ENCODE assay signal across 29 cellular contexts in genomic region chr1:92004129-92004528, GRCh38. TPM values are rescaled to one million over a fixed set of nuclear protein-coding genes. Genes with fewer than 3 reads are reported as not detected.
A peak's percentile ranks its signal among the peaks of the same experiment; 100 is the strongest.
DNase-seq lines count a peak whose midpoint lies in the region; ATAC-seq, FAIRE-seq and TF ChIP-seq lines count a peak whose summit lies in the region.
"Had no signal": no experiment of that assay in that cellular context is flagged by ENCODE, and none has a peak within 500 bp of the region (broad histone marks: within the 10 kb centered on the region; RNA-seq: fewer than 3 reads in every experiment).

No MANE protein-coding gene starts in this region.

- ATAC-seq in HepG2 (no peak), right lobe of liver (no peak)
- ATAC-seq: A549, GM12878 had no signal

- H2BK120ac ChIP-seq in trophoblast cell (ENCODE audit: insufficient read depth, low read length, poor library complexity) = no peak overlapping the region

- no peak overlapping the region for H2BK5ac ChIP-seq in trophoblast cell (ENCODE audit: low read depth, low read length, poor library complexity)

- FAIRE-seq in HepG2 (lab: Jason Lieb, UNC) (no peak), RCC 7860 (lab: Jason Lieb, UNC) (no peak), frontal cortex (lab: Jason Lieb, UNC) (peak; percentile 17)
- FAIRE-seq: A549, GM12878, GM12892, GM18507 had no signal

- in situ Hi-C loops in HepG2 (cut with HindIII; ENCODE audit: extremely low pct_ligation_motif_present, low pct_unique_long_range_greater_than_20kb) = loop anchor here (25.0 kb wide), 1 partner anchor 608 kb away; no protein-coding TSS in a partner anchor

- H3K4me3 ChIP-seq in HepG2 (replicated peaks in 1 of 3; ENCODE audit: insufficient read depth in 1 of 3, low read depth in 2 of 3, low read length in 3 of 3) = no peak overlapping the region
- no peak overlapping the region for H3K4me3 ChIP-seq in right lobe of liver
- H3K4me3 ChIP-seq in trophoblast cell (ENCODE audit: low read depth, low read length) = no peak overlapping the region
- H3K4me3 ChIP-seq: A549, BLaER1, GM12878 had no signal

- no peak overlapping the region for H2AK5ac ChIP-seq in trophoblast cell (ENCODE audit: low read length)

- H2BK12ac ChIP-seq in trophoblast cell (ENCODE audit: low read length) = no peak overlapping the region

- H3K27me3 ChIP-seq in HepG2 (ENCODE audit: control insufficient read depth in 1 of 2, insufficient read depth in 2 of 2, low read length in 2 of 2) = no peaks in the 10 kb centered on the region; a peak in 1 of 5 replicates
- H3K27me3 ChIP-seq in right lobe of liver = no peaks in the 10 kb centered on the region
- no peaks in the 10 kb centered on the region for H3K27me3 ChIP-seq in trophoblast cell (ENCODE audit: insufficient read depth, low read length)
- H3K27me3 ChIP-seq: BE2C, BLaER1 had no signal

- H3K27ac ChIP-seq in HepG2 (ENCODE audit: extremely low read length, insufficient read depth, low read length) (no peak overlapping the region), right lobe of liver (no peak overlapping the region), trophoblast cell (ENCODE audit: low read depth, low read length) (no peak overlapping the region)
- H3K27ac ChIP-seq: 22Rv1, A549, BLaER1 had no signal

- H3K18ac ChIP-seq in trophoblast cell (ENCODE audit: low read length) = no peak overlapping the region

- H4K91ac ChIP-seq in trophoblast cell (ENCODE audit: low read depth, low read length) = no peak overlapping the region

- H2AFZ ChIP-seq in HepG2 (ENCODE audit: low read length) = no peak overlapping the region
- no peak overlapping the region for H2AFZ ChIP-seq in trophoblast cell (ENCODE audit: insufficient read depth, low read length, poor library complexity)

- no peak overlapping the region for H3K4ac ChIP-seq in trophoblast cell (ENCODE audit: low read depth, low read length)

- POLR2A ChIA-PET in HepG2 (lab: Yijun Ruan, JAX) = no interaction called here

- H3K9ac ChIP-seq in HepG2 (ENCODE audit: insufficient read depth, low read depth, low read length) (no peak overlapping the region), trophoblast cell (ENCODE audit: low read length) (no peak overlapping the region)
- H3K9ac ChIP-seq: BLaER1 had no signal

- H3K9me3 ChIP-seq in HepG2 (ENCODE audit: low read length) (no peaks in the 10 kb centered on the region), right lobe of liver (no peaks in the 10 kb centered on the region), trophoblast cell (ENCODE audit: insufficient read depth, low read depth, low read length) (no peaks in the 10 kb centered on the region)
- H3K9me3 ChIP-seq: A549, BE2C, BLaER1 had no signal

- BruUV-seq in HepG2 (replicated peaks; lab: Mats Ljungman, UMichigan) = no TSS peak

- TF ChIP-seq EP300 in HepG2 (IDR thresholded peaks at IDR 0.05; ENCODE audit: low read depth in 2 of 2, low read length in 2 of 2) (no peak), HepG2 (CRISPR knock-in tag; IDR thresholded peaks at IDR 0.05; ENCODE audit: borderline replicate concordance) (no peak)

- no peak for TF ChIP-seq RAD21 in HepG2 (CRISPR knock-in tag; IDR thresholded peaks at IDR 0.05)

- CTCF ChIA-PET in HepG2 (lab: Yijun Ruan, JAX; ENCODE audit: low intra/inter-chr PET ratio, low total read pairs) = no interaction called here

- intact Hi-C loops in HepG2 (cut with micrococcal nuclease; ENCODE audit: unreplicated experiment) = no loop called here
- intact Hi-C loops in right lobe of liver (cut with DNase I) = no loop called here

- TF ChIP-seq CTCF in HepG2 (CRISPR knock-in tag; IDR thresholded peaks at IDR 0.05) = no peak
- TF ChIP-seq CTCF in right lobe of liver (IDR thresholded peaks at IDR 0.05) = no peak

- H3K4me2 ChIP-seq in HepG2 (ENCODE audit: low read depth, low read length) (no peak overlapping the region), trophoblast cell (ENCODE audit: low read length) (no peak overlapping the region)
- H3K4me2 ChIP-seq: A549, BLaER1 had no signal

- H4K12ac ChIP-seq in trophoblast cell (ENCODE audit: low read depth, low read length) = no peak overlapping the region

- H3K14ac ChIP-seq in trophoblast cell (ENCODE audit: low read length) = no peak overlapping the region

- TF ChIP-seq POLR2A in HepG2 (IDR thresholded peaks at IDR 0.05; ENCODE audit: insufficient read depth in 1 of 2, low read depth in 2 of 2, low read length in 2 of 2) = no peak
- TF ChIP-seq POLR2A in right lobe of liver (IDR thresholded peaks at IDR 0.05) = no peak

- no peaks in the 10 kb centered on the region for H3K36me3 ChIP-seq in HepG2 (replicated peaks in 1 of 2; ENCODE audit: control insufficient read depth in 1 of 2, insufficient read depth in 2 of 2, low read length in 2 of 2)
- H3K36me3 ChIP-seq in right lobe of liver = no peaks in the 10 kb centered on the region
- H3K36me3 ChIP-seq in trophoblast cell (ENCODE audit: control insufficient read depth in 1 of 2, insufficient read depth in 2 of 2, low read length in 2 of 2) = no peaks in the 10 kb centered on the region
- H3K36me3 ChIP-seq: BE2C, BLaER1 had no signal

- no peaks in the 10 kb centered on the region for H3K79me2 ChIP-seq in HepG2 (ENCODE audit: insufficient read depth, low read length)
- H3K79me2 ChIP-seq in trophoblast cell (ENCODE audit: control insufficient read depth, insufficient read depth, low read length, poor library complexity) = no peaks in the 10 kb centered on the region

- no peaks in the 10 kb centered on the region for H3K79me1 ChIP-seq in trophoblast cell (ENCODE audit: low read length)

- H3K23ac ChIP-seq in trophoblast cell (ENCODE audit: low read length) = no peak overlapping the region

- DNase-seq in HepG2 (ENCODE audit: low spot score) (no peak), right lobe of liver (no peak), RCC 7860 (ENCODE audit: low spot score) (peak; percentile 2), frontal cortex (ENCODE audit: low spot score in 2 of 2) (no peak), trophoblast cell (no peak), AG08396 (ENCODE audit: low spot score) (no peak)
- DNase-seq: BE2C; C1 segment of cervical spinal cord; CD4-positive, alpha-beta memory T cell; CD4-positive, CD25-positive, alpha-beta regulatory T cell; CD8-positive, alpha-beta memory T cell; COR-L47; DMS 273 treated with DMSO at 0.1 percent for 48 hours; DMS153; DMS53; DMS79; DND-41; EL; GDM1 had no signal

- H4K8ac ChIP-seq in trophoblast cell (ENCODE audit: low read depth, low read length) = no peak overlapping the region

- H3K4me1 ChIP-seq in HepG2 (ENCODE audit: insufficient read depth, low read length) (no peaks in the 10 kb centered on the region), right lobe of liver (no peaks in the 10 kb centered on the region), trophoblast cell (ENCODE audit: control insufficient read depth in 1 of 2, insufficient read depth in 2 of 2, low read length in 2 of 2) (no peaks in the 10 kb centered on the region)
- H3K4me1 ChIP-seq: A549, BE2C, BLaER1 had no signal

- no peaks in the 10 kb centered on the region for H4K20me1 ChIP-seq in HepG2 (ENCODE audit: insufficient read depth, low read length)
- H4K20me1 ChIP-seq: BLaER1 had no signal

RNA-seq across cellular contexts. Expression of gene EPHX4, which starts 25.7 kb away (rescaled TPM):
- total RNA-seq in HepG2 (2016; rRNA removed; fragmentation: Illumina TruSeq; extraction: Trizol) (not detected in 2 replicates), right lobe of liver (not detected), frontal cortex (4.1 TPM)
- not detected in 2 replicates for total RNA-seq in HepG2 (2016; cell fraction: cytosol; rRNA removed; fragmentation: Illumina TruSeq; extraction: Trizol; ENCODE audit: low read depth)
- total RNA-seq in HepG2 (2016; cell fraction: insoluble cytoplasmic fraction; rRNA removed; fragmentation: Illumina TruSeq; extraction: Trizol) = not detected in 2 replicates
- total RNA-seq in HepG2 (2016; cell fraction: membrane; rRNA removed; fragmentation: Illumina TruSeq; extraction: Trizol) = 0.17 TPM in 1 of 2 replicates, not detected in the other
- total RNA-seq in HepG2 (2016; cell fraction: nucleus; rRNA removed; fragmentation: Illumina TruSeq; extraction: Trizol) = not detected in 2 replicates
- polyA plus RNA-seq in HepG2 (2011; rRNA removed) = not detected in 2 replicates
- polyA plus RNA-seq in HepG2 (2011; cell fraction: cytosol; rRNA removed) = 0.05 TPM in 1 of 2 replicates, not detected in the other
- not detected in 2 replicates for polyA plus RNA-seq in HepG2 (2011; cell fraction: nucleus; rRNA removed)
- not detected in 2 replicates for polyA plus RNA-seq in HepG2 (2012)
- polyA plus RNA-seq in HepG2 (2016; cell fraction: cytosol; fragmentation: Illumina TruSeq; extraction: Trizol; ENCODE audit: low read depth) = not detected in 2 replicates
- not detected in 2 replicates for polyA plus RNA-seq in HepG2 (2016; cell fraction: insoluble cytoplasmic fraction; fragmentation: Illumina TruSeq; extraction: Trizol; ENCODE audit: low read depth)
- polyA plus RNA-seq in HepG2 (2016; cell fraction: membrane; fragmentation: Illumina TruSeq; extraction: Trizol; ENCODE audit: low read depth) = not detected in 2 replicates
- polyA plus RNA-seq in HepG2 (2016; cell fraction: nucleus; fragmentation: Illumina TruSeq; extraction: Trizol; ENCODE audit: insufficient read depth, low read depth) = not detected in 2 replicates
- polyA minus RNA-seq in HepG2 (2011; rRNA and poly(A)+ RNA removed; ENCODE audit: low replicate concordance) = not detected in 2 replicates
- not detected in 2 replicates for polyA minus RNA-seq in HepG2 (2011; cell fraction: cytosol; rRNA and poly(A)+ RNA removed)
- not detected in 2 replicates for polyA minus RNA-seq in HepG2 (2011; cell fraction: nucleus; rRNA and poly(A)+ RNA removed)
- polyA plus RNA-seq in trophoblast cell (2013) = 0.04 and 0.06 TPM in 2 replicates
- total RNA-seq: CD4-positive, CD25-positive, alpha-beta regulatory T cell; GM12878 had no signal
- polyA plus RNA-seq: CD14-positive monocyte; CD4-positive, CD25-positive, alpha-beta regulatory T cell; GM12878 had no signal

RNA-seq across cellular contexts. Expression of gene BRDT, which starts 54.9 kb away (rescaled TPM):
- total RNA-seq in HepG2 (2016; rRNA removed; fragmentation: Illumina TruSeq; extraction: Trizol) (not detected in 2 replicates), right lobe of liver (not detected), frontal cortex (not detected)
- not detected in 2 replicates for total RNA-seq in HepG2 (2016; cell fraction: cytosol; rRNA removed; fragmentation: Illumina TruSeq; extraction: Trizol; ENCODE audit: low read depth)
- total RNA-seq in HepG2 (2016; cell fraction: insoluble cytoplasmic fraction; rRNA removed; fragmentation: Illumina TruSeq; extraction: Trizol) = not detected in 2 replicates
- not detected in 2 replicates for total RNA-seq in HepG2 (2016; cell fraction: membrane; rRNA removed; fragmentation: Illumina TruSeq; extraction: Trizol)
- not detected in 2 replicates for total RNA-seq in HepG2 (2016; cell fraction: nucleus; rRNA removed; fragmentation: Illumina TruSeq; extraction: Trizol)
- polyA plus RNA-seq in HepG2 (2011; rRNA removed) = not detected in 2 replicates
- not detected in 2 replicates for polyA plus RNA-seq in HepG2 (2011; cell fraction: cytosol; rRNA removed)
- not detected in 2 replicates for polyA plus RNA-seq in HepG2 (2011; cell fraction: nucleus; rRNA removed)
- polyA plus RNA-seq in HepG2 (2012) = not detected in 2 replicates
- not detected in 2 replicates for polyA plus RNA-seq in HepG2 (2016; cell fraction: cytosol; fragmentation: Illumina TruSeq; extraction: Trizol; ENCODE audit: low read depth)
- polyA plus RNA-seq in HepG2 (2016; cell fraction: insoluble cytoplasmic fraction; fragmentation: Illumina TruSeq; extraction: Trizol; ENCODE audit: low read depth) = not detected in 2 replicates
- not detected in 2 replicates for polyA plus RNA-seq in HepG2 (2016; cell fraction: membrane; fragmentation: Illumina TruSeq; extraction: Trizol; ENCODE audit: low read depth)
- polyA plus RNA-seq in HepG2 (2016; cell fraction: nucleus; fragmentation: Illumina TruSeq; extraction: Trizol; ENCODE audit: insufficient read depth, low read depth) = not detected in 2 replicates
- not detected in 2 replicates for polyA minus RNA-seq in HepG2 (2011; rRNA and poly(A)+ RNA removed; ENCODE audit: low replicate concordance)
- polyA minus RNA-seq in HepG2 (2011; cell fraction: cytosol; rRNA and poly(A)+ RNA removed) = not detected in 2 replicates
- polyA minus RNA-seq in HepG2 (2011; cell fraction: nucleus; rRNA and poly(A)+ RNA removed) = not detected in 2 replicates
- not detected in 2 replicates for polyA plus RNA-seq in trophoblast cell (2013)
- total RNA-seq: A172; CD4-positive, CD25-positive, alpha-beta regulatory T cell; CD8-positive, alpha-beta memory T cell; Daoy; G401 had no signal
- polyA plus RNA-seq: A549; CD14-positive monocyte; CD4-positive, alpha-beta memory T cell; CD4-positive, CD25-positive, alpha-beta regulatory T cell; CD8-positive, alpha-beta memory T cell had no signal
